Comparison of ENCODE assay signal across 8 cellular contexts in genomic region chr2:158034198-158034831, GRCh38.
DNase-seq lines count a peak whose midpoint lies in the region; ATAC-seq, FAIRE-seq and TF ChIP-seq lines count a peak whose summit lies in the region.

No MANE protein-coding gene starts in this region.

- no peak overlapping the region for H3K27ac ChIP-seq in CD8-positive, alpha-beta T cell (ENCODE audit: low read depth, low read length)

- peak; percentile 75 for TF ChIP-seq CTCF in type B pancreatic cell (conservative IDR thresholded peaks at IDR 0.05)
- TF ChIP-seq CTCF in CD8-positive, alpha-beta T cell (IDR thresholded peaks at IDR 0.05): no peak

- peak; percentile 68 for ATAC-seq in Right ventricle myocardium superior (ENCODE audit: poor library complexity)
- ATAC-seq in HG03097 (IDR thresholded peaks at IDR 0.05; ENCODE audit: low FRiP score, unreplicated experiment): peak; percentile 70
- ATAC-seq in CD8-positive, alpha-beta T cell: no peak

- POLR2A ChIA-PET in CD8-positive, alpha-beta T cell (lab: Charles Lee): no interaction called here

- no peak overlapping the region for H3K4me3 Mint-ChIP-seq in type B pancreatic cell
- no peak overlapping the region for H3K4me3 Mint-ChIP-seq in CD8-positive, alpha-beta T cell

- no peaks in the 10 kb centered on the region for H3K36me3 Mint-ChIP-seq in type B pancreatic cell
- H3K36me3 Mint-ChIP-seq in CD8-positive, alpha-beta T cell: no peaks in the 10 kb centered on the region

- no peaks in the 10 kb centered on the region for H3K4me1 ChIP-seq in CD8-positive, alpha-beta T cell (ENCODE audit: insufficient read depth, low read length)

- intact Hi-C loops in Right ventricle myocardium superior (cut with DNase I) (no loop called here), cardiac septum (cut with DNase I) (loop anchor here (2.0 to 5.0 kb wide), 2 partner anchors 148 to 422 kb away; partner anchors contain the start of genes CCDC148 and PKP4)
- intact Hi-C loops in CD8-positive, alpha-beta T cell (cut with DNase I, micrococcal nuclease): no loop called here

- DNase-seq in Right ventricle myocardium superior (no peak), cardiac septum (ENCODE audit: low spot score) (no peak), NCI-H345 (lab: John Stamatoyannopoulos, UW) (peak; percentile 53), astrocyte of the hippocampus (ENCODE audit: low read depth, low spot score) (peak; percentile 79), type B pancreatic cell (ENCODE audit: extremely low spot score, unreplicated experiment) (no peak)
- no peak for DNase-seq in CD8-positive, alpha-beta T cell

- CTCF ChIA-PET in CD8-positive, alpha-beta T cell (lab: Charles Lee): interaction anchor here (0.6 to 5.7 kb wide), 4 partner anchors 10 to 817 kb away, joined by 3 to 31 read pairs (median 10); no protein-coding TSS in a partner anchor

- H3K36me3 ChIP-seq in CD8-positive, alpha-beta T cell (ENCODE audit: insufficient read depth, low read length): no peaks in the 10 kb centered on the region

- peaks cover 7% of the 10 kb centered on the region for H3K4me1 Mint-ChIP-seq in type B pancreatic cell (ENCODE audit: unreplicated experiment)
- H3K4me1 Mint-ChIP-seq in CD8-positive, alpha-beta T cell (ENCODE audit: low read depth): no peaks in the 10 kb centered on the region

- no peak overlapping the region for H3K4me3 ChIP-seq in CD8-positive, alpha-beta T cell (ENCODE audit: low read depth, low read length)

- no peaks in the 10 kb centered on the region for H3K9me3 Mint-ChIP-seq in type B pancreatic cell
- no peaks in the 10 kb centered on the region for H3K9me3 Mint-ChIP-seq in CD8-positive, alpha-beta T cell

- FAIRE-seq in islet of Langerhans (lab: Jason Lieb, UNC): peak; percentile 96

- H3K27me3 ChIP-seq in CD8-positive, alpha-beta T cell (ENCODE audit: insufficient read depth, low read length): no peaks in the 10 kb centered on the region

- H3K27me3 Mint-ChIP-seq in type B pancreatic cell: peaks cover 10% of the 10 kb centered on the region
- H3K27me3 Mint-ChIP-seq in CD8-positive, alpha-beta T cell (ENCODE audit: low read depth): peaks cover 11% of the 10 kb centered on the region

- no peaks in the 10 kb centered on the region for H3K9me3 ChIP-seq in CD8-positive, alpha-beta T cell (ENCODE audit: low read length)

- no peak overlapping the region for H3K27ac Mint-ChIP-seq in type B pancreatic cell
- no peak overlapping the region for H3K27ac Mint-ChIP-seq in CD8-positive, alpha-beta T cell

Comparison
In these comparisons a context has a peak if more than half of its experiments do, and no peak if none do; other contexts are left out.
1. DNase-seq: peak in NCI-H345 (single experiment) and astrocyte of the hippocampus (single experiment); none in Right ventricle myocardium superior (single experiment), cardiac septum (single experiment), type B pancreatic cell (single experiment) and CD8-positive, alpha-beta T cell (0 of 7).